In genomic region chr3:13179181-13179580, GRCh38 we compare ENCODE assay signal across 27 cellular contexts.
"Had no signal": no experiment of that assay in that cellular context is flagged by ENCODE, and none has a peak within 500 bp of the region (broad histone marks: within the 10 kb centered on the region; RNA-seq: fewer than 3 reads in every experiment).

No MANE protein-coding gene starts in this region.

- H3K4me1 ChIP-seq: left ventricle myocardium inferior, neural progenitor cell, parathyroid adenoma, psoas muscle, right atrium auricular region, stomach, testis, thyroid gland, transverse colon, upper lobe of left lung, vagina had no signal

- H3K27ac ChIP-seq: left ventricle myocardium inferior, neural progenitor cell, neutrophil, parathyroid adenoma, psoas muscle, right atrium auricular region, skin epidermis, stomach, testis, thyroid gland, transverse colon, upper lobe of left lung, vagina had no signal

- H3K9ac ChIP-seq: neural progenitor cell, parathyroid adenoma had no signal

- H3K4me3 ChIP-seq: left ventricle myocardium inferior, lung, neural progenitor cell, psoas muscle, right atrium auricular region, skin epidermis, stomach, testis, thyroid gland, transverse colon, upper lobe of left lung, vagina had no signal

- H3K36me3 ChIP-seq: left ventricle myocardium inferior, neural progenitor cell, neutrophil, right atrium auricular region, stomach, thyroid gland, transverse colon, upper lobe of left lung, vagina had no signal

- H3K9me3 ChIP-seq: testis, thyroid gland, vagina had no signal

- H3K27me3 ChIP-seq: neural progenitor cell, neutrophil, right atrium auricular region, stomach, testis, thyroid gland, transverse colon, upper lobe of left lung, vagina had no signal

- H2AFZ ChIP-seq: neural progenitor cell, parathyroid adenoma had no signal

- H3K4me2 ChIP-seq: neural progenitor cell had no signal

- ATAC-seq: natural killer cell; psoas muscle; sciatic nerve; stimulated activated naive B cell treated with anti-CD40 and anti-IgM and Interleukin-4, amounts not matched to agents 10 μg/mL and 1 μg/mL and 100 μg/mL, for 72 hours; stimulated activated naive CD8-positive, alpha-beta T cell treated with anti-CD3 and anti-CD28 coated beads, Interleukin-15, Interleukin-2, amounts not matched to agents 100 U/mL and 50 U/mL, for 24 hours had no signal

- H3K79me2 ChIP-seq: parathyroid adenoma had no signal

- DNase-seq: islet precursor cell; left ventricle myocardium inferior; mesendoderm; naive B cell; natural killer cell; nephron progenitor cell; occipital lobe; psoas muscle; stimulated activated CD4-positive, alpha-beta T cell treated with anti-CD3 and anti-CD28 coated beads, Interleukin-12 subunit alpha, Interleukin-12 subunit beta, amount 100 ng/mL, for 4 hours; stimulated activated CD4-positive, alpha-beta T cell treated with anti-CD3 and anti-CD28 coated beads, Interleukin-15, amount 100 ng/mL, for 24 hours; stimulated activated CD4-positive, alpha-beta T cell treated with anti-CD3 and anti-CD28 coated beads, Interleukin-2, amount 100 ng/mL, for 24 hours; stimulated activated CD4-positive, alpha-beta T cell treated with anti-CD3 and anti-CD28 coated beads, Interleukin-4, amount 100 ng/mL, for 1 hour; stimulated activated naive B cell treated with anti-CD40 and anti-IgM and Interleukin-4, amounts not matched to agents 10 μg/mL and 1 μg/mL and 100 μg/mL, for 72 hours; stimulated activated naive CD8-positive, alpha-beta T cell treated with anti-CD3 and anti-CD28 coated beads, Interleukin-15, Interleukin-2, amounts not matched to agents 100 U/mL and 50 U/mL, for 24 hours; stomach; testis; thyroid gland; transverse colon had no signal
